In the genomic region with DNA sequence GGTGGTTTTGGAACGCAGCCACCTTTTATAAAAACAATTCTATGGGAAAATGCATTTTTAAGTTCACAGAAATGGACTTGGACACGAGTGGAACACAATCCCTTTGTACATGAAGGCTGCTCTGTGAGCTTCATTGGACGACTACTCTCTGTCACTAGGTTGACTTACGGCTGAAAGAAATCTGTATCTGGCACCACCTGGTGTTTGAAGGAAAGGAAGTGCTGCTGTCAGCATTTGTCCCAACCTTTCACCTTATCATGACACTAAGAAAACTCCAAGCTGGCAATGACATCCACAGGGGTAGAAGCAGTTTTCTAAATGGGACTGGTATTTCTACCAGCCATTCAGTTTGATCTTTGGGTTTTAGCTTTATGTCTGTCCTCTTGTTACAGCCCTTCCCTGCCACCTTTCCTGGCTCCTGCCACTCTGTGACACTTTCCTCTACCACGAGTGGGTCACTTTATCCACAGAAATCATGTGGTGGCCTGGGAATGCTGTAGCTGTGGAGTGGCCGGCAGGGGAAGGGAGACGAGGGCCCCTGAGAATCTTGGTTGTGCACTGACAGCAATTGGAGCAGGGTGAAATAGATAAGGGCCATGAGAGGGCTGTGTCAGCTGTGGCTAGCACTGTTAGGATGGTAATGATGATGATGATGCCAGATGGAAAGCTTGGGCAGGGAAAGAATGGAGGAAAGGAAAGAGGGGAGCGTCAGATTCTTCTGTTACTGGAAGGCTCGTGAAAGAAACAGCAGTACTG, we compare ENCODE assay signal across 11 cellular contexts.
A peak's percentile ranks its signal among the peaks of the same experiment; 100 is the strongest.
DNase-seq lines count a peak whose midpoint lies in the region; ATAC-seq and TF ChIP-seq lines count a peak whose summit lies in the region.
"Had no signal": no experiment of that assay in that cellular context is flagged by ENCODE, and none has a peak within 500 bp of the region (broad histone marks: within the 10 kb centered on the region; RNA-seq: fewer than 3 reads in every experiment).

No MANE protein-coding gene starts in this region.

- H3K4me3 ChIP-seq in WERI-Rb-1 (ENCODE audit: low read depth, low read length) (no peak overlapping the region), right lobe of liver (no peak overlapping the region)
- H3K4me3 ChIP-seq: sigmoid colon had no signal

- peak; percentile 7 for DNase-seq in Daoy (ENCODE audit: low read depth)
- DNase-seq in HFFc6 = no peak
- no peak for DNase-seq in WERI-Rb-1
- DNase-seq in right lobe of liver = peak in 1 of 3 donors; percentile 53
- no peak for DNase-seq in Calu3
- DNase-seq in C1 segment of cervical spinal cord (lab: John Stamatoyannopoulos, UW) = no peak
- DNase-seq: GF-D8, mesenchymal stem cell, sigmoid colon had no signal

- H3K9me3 Mint-ChIP-seq in HFFc6 (no peaks in the 10 kb centered on the region), Calu3 (ENCODE audit: low read depth, unreplicated experiment) (no peaks in the 10 kb centered on the region)
- H3K9me3 Mint-ChIP-seq: T-cell had no signal

- H3K27ac ChIP-seq in WERI-Rb-1 (no peak overlapping the region), right lobe of liver (no peak overlapping the region)
- H3K27ac ChIP-seq: sigmoid colon had no signal

- H3K27ac Mint-ChIP-seq in HFFc6 (no peak overlapping the region), Calu3 (ENCODE audit: unreplicated experiment) (no peak overlapping the region)
- H3K27ac Mint-ChIP-seq: T-cell had no signal

- intact Hi-C loops in right lobe of liver (cut with DNase I) (no loop called here), Calu3 (cut with micrococcal nuclease; ENCODE audit: unreplicated experiment) (no loop called here)

- no peaks in the 10 kb centered on the region for H3K4me1 ChIP-seq in right lobe of liver

- TF ChIP-seq CTCF in HFFc6 (IDR thresholded peaks at IDR 0.05) = 0 out of 2 replicates have a peak, but pooled peaks have one; percentile 8
- TF ChIP-seq CTCF in WERI-Rb-1 (IDR thresholded peaks at IDR 0.05; ENCODE audit: low read depth, low read length) = peak; percentile 14; the same call in 1 of the 2 replicates
- TF ChIP-seq CTCF in right lobe of liver (IDR thresholded peaks at IDR 0.05) = peak; percentile 32 to 57 (median 45)
- no peak for TF ChIP-seq CTCF in Calu3 (IDR thresholded peaks at IDR 0.05; ENCODE audit: unreplicated experiment)

- no TSS peak for BruUV-seq in Calu3 (replicated peaks; lab: Mats Ljungman, UMichigan)

- CTCF ChIA-PET in Calu3 (lab: Charles Lee) = interaction anchor here (0.6 to 3.3 kb wide), 5 partner anchors 23 to 283 kb away, joined by 3 to 17 read pairs (median 3); no protein-coding TSS in a partner anchor

- no peak for TF ChIP-seq POLR2A in right lobe of liver (IDR thresholded peaks at IDR 0.05)

- WGBS in right lobe of liver (ENCODE audit: insufficient coverage, low coverage, low lambda C conversion rate, missing lambda C conversion rate) = 41% methylated on average over 9 of the region's 9 CpGs

- H3K27me3 ChIP-seq in WERI-Rb-1 (ENCODE audit: insufficient read depth, low read depth, severe bottlenecking) (no peaks in the 10 kb centered on the region), right lobe of liver (no peaks in the 10 kb centered on the region)
- H3K27me3 ChIP-seq: sigmoid colon had no signal

- H3K36me3 ChIP-seq in WERI-Rb-1 = no peaks in the 10 kb centered on the region
- no peaks in the 10 kb centered on the region for H3K36me3 ChIP-seq in right lobe of liver
- H3K36me3 ChIP-seq: sigmoid colon had no signal

- H3K36me3 Mint-ChIP-seq in HFFc6 (ENCODE audit: low read depth) (no peaks in the 10 kb centered on the region), Calu3 (ENCODE audit: insufficient read depth, unreplicated experiment) (no peaks in the 10 kb centered on the region)
- H3K36me3 Mint-ChIP-seq: T-cell had no signal

- ATAC-seq in right lobe of liver = peak; percentile 90 to 94 (median 93)
- ATAC-seq in HG03469 (IDR thresholded peaks at IDR 0.05; ENCODE audit: unreplicated experiment) = no peak

- H3K4me3 Mint-ChIP-seq in HFFc6 = no peak overlapping the region
- H3K4me3 Mint-ChIP-seq in Calu3 (ENCODE audit: low read depth, unreplicated experiment) = no peak overlapping the region
- H3K4me3 Mint-ChIP-seq: T-cell had no signal

- H3K27me3 Mint-ChIP-seq in HFFc6 (ENCODE audit: insufficient read depth) (peaks cover 21% of the 10 kb centered on the region), Calu3 (ENCODE audit: unreplicated experiment) (peaks cover 16% of the 10 kb centered on the region)

- H3K4me1 Mint-ChIP-seq in HFFc6 (ENCODE audit: low read depth) = no peaks in the 10 kb centered on the region
- peaks cover 27% of the 10 kb centered on the region for H3K4me1 Mint-ChIP-seq in Calu3 (ENCODE audit: low read depth, unreplicated experiment)

- no peaks in the 10 kb centered on the region for H3K9me3 ChIP-seq in WERI-Rb-1 (ENCODE audit: severe bottlenecking)
- no peaks in the 10 kb centered on the region for H3K9me3 ChIP-seq in right lobe of liver
- H3K9me3 ChIP-seq: sigmoid colon had no signal
